In genomic region chr7:127810691-127811660, GRCh38 we compare ENCODE assay signal across 1 cellular context.
TF ChIP-seq lines count a peak whose summit lies in the region.

No MANE protein-coding gene starts in this region.

TF ChIP-seq in GM23338, 12 proteins besides CTCF, POLR2A, EP300 and RAD21 (continued from another document):
- TF ChIP-seq, protein P1, sequence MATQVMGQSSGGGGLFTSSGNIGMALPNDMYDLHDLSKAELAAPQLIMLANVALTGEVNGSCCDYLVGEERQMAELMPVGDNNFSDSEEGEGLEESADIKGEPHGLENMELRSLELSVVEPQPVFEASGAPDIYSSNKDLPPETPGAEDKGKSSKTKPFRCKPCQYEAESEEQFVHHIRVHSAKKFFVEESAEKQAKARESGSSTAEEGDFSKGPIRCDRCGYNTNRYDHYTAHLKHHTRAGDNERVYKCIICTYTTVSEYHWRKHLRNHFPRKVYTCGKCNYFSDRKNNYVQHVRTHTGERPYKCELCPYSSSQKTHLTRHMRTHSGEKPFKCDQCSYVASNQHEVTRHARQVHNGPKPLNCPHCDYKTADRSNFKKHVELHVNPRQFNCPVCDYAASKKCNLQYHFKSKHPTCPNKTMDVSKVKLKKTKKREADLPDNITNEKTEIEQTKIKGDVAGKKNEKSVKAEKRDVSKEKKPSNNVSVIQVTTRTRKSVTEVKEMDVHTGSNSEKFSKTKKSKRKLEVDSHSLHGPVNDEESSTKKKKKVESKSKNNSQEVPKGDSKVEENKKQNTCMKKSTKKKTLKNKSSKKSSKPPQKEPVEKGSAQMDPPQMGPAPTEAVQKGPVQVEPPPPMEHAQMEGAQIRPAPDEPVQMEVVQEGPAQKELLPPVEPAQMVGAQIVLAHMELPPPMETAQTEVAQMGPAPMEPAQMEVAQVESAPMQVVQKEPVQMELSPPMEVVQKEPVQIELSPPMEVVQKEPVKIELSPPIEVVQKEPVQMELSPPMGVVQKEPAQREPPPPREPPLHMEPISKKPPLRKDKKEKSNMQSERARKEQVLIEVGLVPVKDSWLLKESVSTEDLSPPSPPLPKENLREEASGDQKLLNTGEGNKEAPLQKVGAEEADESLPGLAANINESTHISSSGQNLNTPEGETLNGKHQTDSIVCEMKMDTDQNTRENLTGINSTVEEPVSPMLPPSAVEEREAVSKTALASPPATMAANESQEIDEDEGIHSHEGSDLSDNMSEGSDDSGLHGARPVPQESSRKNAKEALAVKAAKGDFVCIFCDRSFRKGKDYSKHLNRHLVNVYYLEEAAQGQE (IDR thresholded peaks at IDR 0.05; ENCODE audit: unreplicated experiment) = no peak
- TF ChIP-seq ZNF331 (CRISPR knock-in tag; IDR thresholded peaks at IDR 0.05; ENCODE audit: low read depth) (no peak), STAT1 (IDR thresholded peaks at IDR 0.05; ENCODE audit: unreplicated experiment) (no peak)
